9 cellular contexts compared by ENCODE assay signal in genomic region chr3:159796744-159797143, GRCh38. TPM values are rescaled to one million over a fixed set of nuclear protein-coding genes. Genes with fewer than 3 reads are reported as not detected.
DNase-seq lines count a peak whose midpoint lies in the region; ATAC-seq and TF ChIP-seq lines count a peak whose summit lies in the region.
"Had no signal": no experiment of that assay in that cellular context is flagged by ENCODE, and none has a peak within 500 bp of the region (broad histone marks: within the 10 kb centered on the region; RNA-seq: fewer than 3 reads in every experiment).

No MANE protein-coding gene starts in this region.

- DNase-seq in brain microvascular endothelial cell: peak; percentile 52
- no peak for DNase-seq in hepatocyte (ENCODE audit: low spot score)
- no peak for DNase-seq in stimulated activated naive CD8-positive, alpha-beta T cell treated with anti-CD3 and anti-CD28 coated beads, Interleukin-15, amount 100 ng/mL, for 72 hours
- DNase-seq in middle frontal gyrus (ENCODE audit: extremely low spot score, low spot score): no peak
- DNase-seq in naive thymus-derived CD4-positive, alpha-beta T cell: no peak
- no peak for DNase-seq in CD1c-positive myeloid dendritic cell (ENCODE audit: extremely low spot score)
- no peak for DNase-seq in GF-D8 (lab: John Stamatoyannopoulos, UW)

- H3K9me3 Mint-ChIP-seq in stimulated activated naive CD8-positive, alpha-beta T cell treated with anti-CD3 and anti-CD28 coated beads, Interleukin-15, amount 100 ng/mL, for 72 hours: no peaks in the 10 kb centered on the region
- peaks cover 0 to 2% (median 0%) of the 10 kb centered on the region in 11 donors for H3K9me3 Mint-ChIP-seq in naive thymus-derived CD4-positive, alpha-beta T cell
- H3K9me3 Mint-ChIP-seq: stimulated activated effector memory CD8-positive, alpha-beta T cell treated with anti-CD3 and anti-CD28 coated beads, Interleukin-12 subunit alpha, Interleukin-12 subunit beta, amount 100 ng/mL, for 72 hours had no signal

- intact Hi-C loops in naive thymus-derived CD4-positive, alpha-beta T cell (cut with micrococcal nuclease): no loop called here

- POLR2A ChIA-PET in HEK293 (lab: Yijun Ruan, JAX): no interaction called here
- POLR2A ChIA-PET in naive thymus-derived CD4-positive, alpha-beta T cell (lab: Charles Lee): no interaction called here

- H3K4me1 ChIP-seq in HEK293 (ENCODE audit: control insufficient read depth, insufficient read depth, low read length): peaks cover 14% of the 10 kb centered on the region
- peaks cover 12% of the 10 kb centered on the region for H3K4me1 ChIP-seq in hepatocyte (ENCODE audit: insufficient read depth)
- no peaks in the 10 kb centered on the region for H3K4me1 ChIP-seq in naive thymus-derived CD4-positive, alpha-beta T cell (ENCODE audit: control insufficient read depth in 2 of 2, insufficient read depth in 2 of 2, low read length in 2 of 2)

- no peaks in the 10 kb centered on the region for H3K36me3 Mint-ChIP-seq in naive thymus-derived CD4-positive, alpha-beta T cell
- H3K36me3 Mint-ChIP-seq: stimulated activated effector memory CD8-positive, alpha-beta T cell treated with anti-CD3 and anti-CD28 coated beads, Interleukin-12 subunit alpha, Interleukin-12 subunit beta, amount 100 ng/mL, for 72 hours had no signal

- H3K27ac Mint-ChIP-seq in stimulated activated naive CD8-positive, alpha-beta T cell treated with anti-CD3 and anti-CD28 coated beads, Interleukin-15, amount 100 ng/mL, for 72 hours: no peak overlapping the region
- no peak overlapping the region for H3K27ac Mint-ChIP-seq in naive thymus-derived CD4-positive, alpha-beta T cell
- H3K27ac Mint-ChIP-seq: stimulated activated effector memory CD8-positive, alpha-beta T cell treated with anti-CD3 and anti-CD28 coated beads, Interleukin-12 subunit alpha, Interleukin-12 subunit beta, amount 100 ng/mL, for 72 hours had no signal

- H3K79me2 ChIP-seq in hepatocyte: peaks cover 19% of the 10 kb centered on the region

- no peaks in the 10 kb centered on the region for H3K27me3 ChIP-seq in brain microvascular endothelial cell (replicated peaks)
- H3K27me3 ChIP-seq in hepatocyte: no peaks in the 10 kb centered on the region
- no peaks in the 10 kb centered on the region for H3K27me3 ChIP-seq in naive thymus-derived CD4-positive, alpha-beta T cell (ENCODE audit: control insufficient read depth in 2 of 2, insufficient read depth in 2 of 2, low read length in 2 of 2)

- H3K27me3 Mint-ChIP-seq in stimulated activated naive CD8-positive, alpha-beta T cell treated with anti-CD3 and anti-CD28 coated beads, Interleukin-15, amount 100 ng/mL, for 72 hours: no peaks in the 10 kb centered on the region
- H3K27me3 Mint-ChIP-seq in naive thymus-derived CD4-positive, alpha-beta T cell: peaks cover 6 to 24% (median 8%) of the 10 kb centered on the region in 5 donors

- no peak overlapping the region for H3K4me2 ChIP-seq in hepatocyte

- no peaks in the 10 kb centered on the region for H4K20me1 ChIP-seq in hepatocyte (ENCODE audit: insufficient read depth, poor library complexity, severe bottlenecking)

- H3K9me3 ChIP-seq in HEK293 (ENCODE audit: control insufficient read depth, insufficient read depth, low read depth, low read length): no peaks in the 10 kb centered on the region
- no peaks in the 10 kb centered on the region for H3K9me3 ChIP-seq in hepatocyte (ENCODE audit: low read depth)
- no peaks in the 10 kb centered on the region for H3K9me3 ChIP-seq in naive thymus-derived CD4-positive, alpha-beta T cell (ENCODE audit: control insufficient read depth in 2 of 3, low read length in 3 of 3)

- H3K4me3 ChIP-seq in HEK293 (ENCODE audit: low read depth, low read length): no peak overlapping the region
- H3K4me3 ChIP-seq in brain microvascular endothelial cell (ENCODE audit: low read depth, low read length): no peak overlapping the region
- no peak overlapping the region for H3K4me3 ChIP-seq in hepatocyte
- H3K4me3 ChIP-seq in naive thymus-derived CD4-positive, alpha-beta T cell (ENCODE audit: low read length): no peak overlapping the region

- 81% methylated on average over 1 of the region's 1 CpG for WGBS in hepatocyte (ENCODE audit: low lambda C conversion rate, missing lambda C conversion rate)

- no peaks in the 10 kb centered on the region for H3K36me3 ChIP-seq in HEK293 (ENCODE audit: control insufficient read depth in 2 of 2, insufficient read depth in 1 of 2, low read length in 2 of 2)
- no peaks in the 10 kb centered on the region for H3K36me3 ChIP-seq in brain microvascular endothelial cell (replicated peaks)
- no peaks in the 10 kb centered on the region for H3K36me3 ChIP-seq in hepatocyte (replicated peaks; ENCODE audit: insufficient read depth, low read depth)
- H3K36me3 ChIP-seq in naive thymus-derived CD4-positive, alpha-beta T cell (ENCODE audit: control insufficient read depth in 2 of 3, insufficient read depth in 3 of 3, low read length in 3 of 3): no peaks in the 10 kb centered on the region

- no peak overlapping the region for H2AFZ ChIP-seq in hepatocyte

- no peaks in the 10 kb centered on the region for H3K9me2 ChIP-seq in hepatocyte (replicated peaks; ENCODE audit: insufficient read depth)

- in situ Hi-C loops in brain microvascular endothelial cell (cut with HindIII; ENCODE audit: low pct_ligation_motif_present, low sequenced_read_pairs): loop anchor here (25.0 kb wide), 1 partner anchor 184 kb away; no protein-coding TSS in a partner anchor

- TF ChIP-seq CTCF in HEK293 (tag by site-specific recombination; IDR thresholded peaks at IDR 0.05): no peak
- TF ChIP-seq CTCF in brain microvascular endothelial cell (IDR thresholded peaks at IDR 0.05; ENCODE audit: low read depth, low read length, missing control alignments): no peak
- no peak for TF ChIP-seq CTCF in hepatocyte (IDR thresholded peaks at IDR 0.05; ENCODE audit: poor library complexity)

- CTCF ChIA-PET in HEK293 (lab: Yijun Ruan, JAX): interaction anchor here (1.2 kb wide), 1 partner anchor 31 kb away, joined by 3 read pairs; no protein-coding TSS in a partner anchor
- CTCF ChIA-PET in naive thymus-derived CD4-positive, alpha-beta T cell (lab: Charles Lee): no interaction called here

- H3K4me1 Mint-ChIP-seq in stimulated activated naive CD8-positive, alpha-beta T cell treated with anti-CD3 and anti-CD28 coated beads, Interleukin-15, amount 100 ng/mL, for 72 hours: no peaks in the 10 kb centered on the region
- H3K4me1 Mint-ChIP-seq in naive thymus-derived CD4-positive, alpha-beta T cell: no peaks in the 10 kb centered on the region
- H3K4me1 Mint-ChIP-seq: stimulated activated effector memory CD8-positive, alpha-beta T cell treated with anti-CD3 and anti-CD28 coated beads, Interleukin-12 subunit alpha, Interleukin-12 subunit beta, amount 100 ng/mL, for 72 hours had no signal

- peak; percentile 15 for ATAC-seq in stimulated activated naive CD8-positive, alpha-beta T cell treated with anti-CD3 and anti-CD28 coated beads, Interleukin-15, amount 100 ng/mL, for 72 hours
- ATAC-seq in naive thymus-derived CD4-positive, alpha-beta T cell: no peak
- ATAC-seq: stimulated activated effector memory CD8-positive, alpha-beta T cell treated with anti-CD3 and anti-CD28 coated beads, Interleukin-12 subunit alpha, Interleukin-12 subunit beta, amount 100 ng/mL, for 72 hours had no signal

- H3K27ac ChIP-seq in HEK293 (ENCODE audit: extremely low read depth, low read depth, low read length): no peak overlapping the region
- peak overlapping the region; percentile 51 for H3K27ac ChIP-seq in brain microvascular endothelial cell
- H3K27ac ChIP-seq in hepatocyte: peak overlapping the region; percentile 35
- no peak overlapping the region for H3K27ac ChIP-seq in naive thymus-derived CD4-positive, alpha-beta T cell (ENCODE audit: low read depth, low read length)

- no peak overlapping the region for H3K4me3 Mint-ChIP-seq in stimulated activated naive CD8-positive, alpha-beta T cell treated with anti-CD3 and anti-CD28 coated beads, Interleukin-15, amount 100 ng/mL, for 72 hours
- no peak overlapping the region for H3K4me3 Mint-ChIP-seq in naive thymus-derived CD4-positive, alpha-beta T cell
- H3K4me3 Mint-ChIP-seq: stimulated activated effector memory CD8-positive, alpha-beta T cell treated with anti-CD3 and anti-CD28 coated beads, Interleukin-12 subunit alpha, Interleukin-12 subunit beta, amount 100 ng/mL, for 72 hours had no signal

RNA-seq across cellular contexts. Expression of gene SCHIP1, which starts 42.9 kb away (rescaled TPM):
- 3.8 and 12.6 TPM in 2 replicates for total RNA-seq in hepatocyte
- polyA plus RNA-seq in hepatocyte: 4.3 and 5.2 TPM in 2 replicates
- total RNA-seq in naive thymus-derived CD4-positive, alpha-beta T cell: not detected
- not detected for polyA plus RNA-seq in naive thymus-derived CD4-positive, alpha-beta T cell

Comparison
In these comparisons a context has a peak if more than half of its experiments do, and no peak if none do; other contexts are left out.
1. H3K27ac ChIP-seq: peak in brain microvascular endothelial cell (single experiment) and hepatocyte (single experiment); none in HEK293 (single experiment) and naive thymus-derived CD4-positive, alpha-beta T cell (single experiment).